10 cellular contexts compared by ENCODE assay signal in the genomic region with DNA sequence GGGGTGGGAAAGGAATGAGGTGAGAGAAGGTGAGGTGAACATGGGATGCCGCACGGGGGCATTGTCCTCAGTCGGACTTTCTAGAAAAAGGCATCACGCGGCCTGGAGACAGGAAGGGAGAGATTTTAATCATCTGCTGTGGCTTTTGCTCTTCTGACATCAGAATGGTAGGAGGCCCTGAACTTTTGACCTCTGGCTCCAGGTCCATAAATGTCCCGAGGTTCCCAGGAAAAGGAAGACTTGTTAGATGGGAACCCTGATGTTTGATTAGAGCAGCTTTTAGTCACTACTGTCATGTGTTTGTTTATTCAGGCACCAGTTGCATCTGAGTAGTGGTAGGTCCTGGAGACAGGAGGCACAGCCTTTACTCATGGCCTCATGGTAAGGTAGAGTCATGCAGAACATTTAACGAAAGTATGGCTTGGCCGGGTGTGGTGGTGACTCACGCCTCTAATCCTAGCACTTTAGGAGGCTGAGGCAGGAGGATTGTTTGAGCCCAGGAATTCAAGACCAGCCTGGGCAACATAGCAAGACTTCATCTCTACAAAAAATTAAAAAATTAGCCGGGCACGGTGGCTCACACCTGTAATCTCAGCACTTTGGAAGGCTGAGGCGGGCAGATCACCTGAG.
A peak's percentile ranks its signal among the peaks of the same experiment; 100 is the strongest.
DNase-seq lines count a peak whose midpoint lies in the region; ATAC-seq, FAIRE-seq and TF ChIP-seq lines count a peak whose summit lies in the region.
"Had no signal": no experiment of that assay in that cellular context is flagged by ENCODE, and none has a peak within 500 bp of the region (broad histone marks: within the 10 kb centered on the region; RNA-seq: fewer than 3 reads in every experiment).

No MANE protein-coding gene starts in this region.

- peak overlapping the region; percentile 40 for H3K4me3 ChIP-seq in CD4-positive, CD25-positive, alpha-beta regulatory T cell (ENCODE audit: low read depth, low read length)
- no peak overlapping the region for H3K4me3 ChIP-seq in BE2C (ENCODE audit: low read depth, low read length)
- H3K4me3 ChIP-seq: sigmoid colon, thoracic aorta had no signal

- peak overlapping the region; percentile 15 for H3K27ac ChIP-seq in CD4-positive, CD25-positive, alpha-beta regulatory T cell (ENCODE audit: insufficient read depth, low read length, poor library complexity, severe bottlenecking)
- no peak overlapping the region for H3K27ac ChIP-seq in foreskin keratinocyte
- H3K27ac ChIP-seq: sigmoid colon, thoracic aorta had no signal

- no peaks in the 10 kb centered on the region for H3K9me3 ChIP-seq in CD4-positive, CD25-positive, alpha-beta regulatory T cell (ENCODE audit: control insufficient read depth in 2 of 2, low read length in 2 of 2)
- H3K9me3 ChIP-seq in BE2C: no peaks in the 10 kb centered on the region
- H3K9me3 ChIP-seq: sigmoid colon, thoracic aorta had no signal

- H3K36me3 ChIP-seq in CD4-positive, CD25-positive, alpha-beta regulatory T cell (ENCODE audit: control insufficient read depth, insufficient read depth, low read length): peaks cover 1% of the 10 kb centered on the region
- H3K36me3 ChIP-seq in BE2C: peaks cover 12% of the 10 kb centered on the region
- H3K36me3 ChIP-seq: sigmoid colon, thoracic aorta had no signal

- H3K36me3 Mint-ChIP-seq in CD4-positive, CD25-positive, alpha-beta regulatory T cell: peaks cover 13% of the 10 kb centered on the region

- no peak for TF ChIP-seq CTCF in foreskin keratinocyte (conservative IDR thresholded peaks at IDR 0.05)
- no peak for TF ChIP-seq CTCF in D721Med (IDR thresholded peaks at IDR 0.05; ENCODE audit: insufficient read depth, missing control alignments)
- no peak for TF ChIP-seq CTCF in BE2C (IDR thresholded peaks at IDR 0.05; ENCODE audit: low read depth, low read length)

- peaks cover 16 to 88% (median 61%) of the 10 kb centered on the region in 4 donors for H3K4me1 Mint-ChIP-seq in CD4-positive, CD25-positive, alpha-beta regulatory T cell

- no peaks in the 10 kb centered on the region for H3K27me3 ChIP-seq in CD4-positive, CD25-positive, alpha-beta regulatory T cell (ENCODE audit: control insufficient read depth, insufficient read depth, low read length)
- H3K27me3 ChIP-seq in foreskin keratinocyte (no peaks in the 10 kb centered on the region), BE2C (no peaks in the 10 kb centered on the region)
- H3K27me3 ChIP-seq: sigmoid colon had no signal

- H3K27ac Mint-ChIP-seq in CD4-positive, CD25-positive, alpha-beta regulatory T cell: peak overlapping the region; percentile 87 to 92 (median 88)

- H3K27me3 Mint-ChIP-seq in CD4-positive, CD25-positive, alpha-beta regulatory T cell: no peaks in the 10 kb centered on the region

- FAIRE-seq in D721Med (lab: Jason Lieb, UNC): no peak

- peaks cover 0 to 2% (median 0%) of the 10 kb centered on the region in 7 donors for H3K9me3 Mint-ChIP-seq in CD4-positive, CD25-positive, alpha-beta regulatory T cell

- peak in 1 of 2 donors; percentile 31 for ATAC-seq in CD4-positive, CD25-positive, alpha-beta regulatory T cell (ENCODE audit: low read depth in 2 of 2)
- ATAC-seq in GM19395 (IDR thresholded peaks at IDR 0.05; ENCODE audit: unreplicated experiment) (peak; percentile 24), foreskin keratinocyte (peak; percentile 62)

- peak overlapping the region; percentile 30 to 69 (median 50) for H3K4me3 Mint-ChIP-seq in CD4-positive, CD25-positive, alpha-beta regulatory T cell

- H3K4me1 ChIP-seq in CD4-positive, CD25-positive, alpha-beta regulatory T cell (ENCODE audit: control insufficient read depth, insufficient read depth, low read length, poor library complexity, severe bottlenecking): peaks cover 68% of the 10 kb centered on the region
- H3K4me1 ChIP-seq in foreskin keratinocyte (peaks cover 10% of the 10 kb centered on the region), BE2C (peaks cover 8% of the 10 kb centered on the region)

- peak in 1 of 3 donors; percentile 39 for DNase-seq in CD4-positive, CD25-positive, alpha-beta regulatory T cell
- DNase-seq in SW480 (ENCODE audit: low spot score): peak; percentile 81
- peak; percentile 33 to 58 for DNase-seq in foreskin keratinocyte
- DNase-seq in D721Med (ENCODE audit: insufficient read length, low spot score): no peak
- no peak for DNase-seq in iPS-NIHi11 (ENCODE audit: low spot score)
- DNase-seq in cerebellar nuclear complex (lab: John Stamatoyannopoulos, UW): no peak
- DNase-seq in BE2C: no peak
- DNase-seq: sigmoid colon had no signal

Comparison
In these comparisons a context has a peak if more than half of its experiments do, and no peak if none do; other contexts are left out.
1. DNase-seq: peak in SW480 (single experiment) and foreskin keratinocyte (2 of 2); none in D721Med (single experiment), iPS-NIHi11 (single experiment), cerebellar nuclear complex (0 of 2) and BE2C (single experiment).